8 cellular contexts compared by ENCODE assay signal in the genomic region with DNA sequence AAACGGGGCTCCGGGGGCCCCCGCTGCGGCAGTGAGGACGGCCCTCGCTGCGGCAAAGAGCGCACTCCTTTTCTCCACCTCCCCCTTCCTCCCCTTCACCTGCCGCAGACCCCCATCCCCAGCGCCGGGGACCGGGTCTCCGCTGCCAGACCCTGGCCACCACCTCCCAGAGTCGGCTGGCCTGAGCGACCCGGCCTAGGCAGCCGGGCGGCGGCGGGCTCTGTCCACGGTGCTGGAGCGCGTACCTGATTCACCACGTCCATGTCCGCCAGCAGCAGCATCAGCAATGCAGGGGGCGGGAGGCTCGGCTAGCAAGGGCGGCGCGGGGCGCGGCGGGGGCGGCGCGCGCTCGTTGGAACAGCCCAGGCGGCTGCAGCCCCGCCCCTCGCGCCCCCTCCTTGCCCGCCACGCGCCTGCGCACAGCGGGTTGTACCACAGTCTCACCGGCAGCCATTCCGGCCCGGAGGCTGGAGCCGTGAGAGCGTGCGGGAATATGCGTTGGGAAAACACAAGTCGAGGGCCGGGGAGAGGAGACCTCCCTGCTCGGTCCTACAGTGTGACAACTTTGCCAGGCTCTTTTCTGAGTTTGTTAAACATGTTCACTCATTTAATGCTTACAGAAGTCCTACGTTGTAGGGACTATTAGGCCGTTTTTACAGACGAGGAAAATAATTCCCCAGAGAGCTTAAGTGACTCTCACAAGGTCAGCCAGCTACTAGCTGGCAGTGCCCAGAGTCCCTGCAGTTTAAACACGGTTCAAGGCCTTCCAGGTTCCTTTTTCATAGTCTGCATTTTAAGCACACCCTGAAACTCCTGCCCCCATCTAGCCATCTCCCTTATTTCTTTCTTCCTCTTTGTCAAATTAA. TPM values are rescaled to one million over a fixed set of nuclear protein-coding genes. Genes with fewer than 3 reads are reported as not detected.
A peak's percentile ranks its signal among the peaks of the same experiment; 100 is the strongest.
DNase-seq lines count a peak whose midpoint lies in the region; ATAC-seq and TF ChIP-seq lines count a peak whose summit lies in the region.

Gene SYP (minus strand): TSS at position 288 of the 866 bp plus-strand sequence. CDS start 7 bp downstream, at position 281.

- no peaks in the 10 kb centered on the region for H3K9me3 Mint-ChIP-seq in immature natural killer cell

- no peak for TF ChIP-seq CTCF in VCaP (conservative IDR thresholded peaks at IDR 0.05)

- H3K27ac ChIP-seq in VCaP = peak within 1 kb of the TSS; percentile 56

- peak within 1 kb of the TSS; percentile 42 to 75 (median 64) for H3K4me3 Mint-ChIP-seq in immature natural killer cell

- peaks cover 0 to 8% (median 5%) of the 10 kb centered on the region in 3 donors for H3K27me3 Mint-ChIP-seq in immature natural killer cell (ENCODE audit: low read depth in 3 of 3)

- ATAC-seq in GM18517 (IDR thresholded peaks at IDR 0.05; ENCODE audit: unreplicated experiment) = peak; percentile 70
- peak; percentile 78 for ATAC-seq in HG03025 (IDR thresholded peaks at IDR 0.05; ENCODE audit: low FRiP score, unreplicated experiment)

- DNase-seq in A172 (ENCODE audit: low spot score) (peak; percentile 74), NCI-H2107 (lab: John Stamatoyannopoulos, UW) (peak; percentile 80), T47D (ENCODE audit: low read depth in 1 of 2, low spot score in 1 of 2) (peak; percentile 81 to 93), immature natural killer cell (peak; percentile 84 to 88 (median 87)), smooth muscle cell of the brain vasculature (ENCODE audit: low read depth, low spot score) (peak; percentile 41)

- peaks cover 6 to 7% of the 10 kb centered on the region in 2 donors for H3K4me1 Mint-ChIP-seq in immature natural killer cell

- in situ Hi-C loops in T47D (cut with HindIII; ENCODE audit: low pct_unique_long_range_greater_than_20kb, low sequenced_read_pairs) = no loop called here

- H3K27ac Mint-ChIP-seq in immature natural killer cell = peak within 1 kb of the TSS; percentile 34 to 66 (median 56)

- no peaks in the 10 kb centered on the region for H3K36me3 Mint-ChIP-seq in immature natural killer cell

RNA-seq across cellular contexts. Expression of gene SYP, which starts in this region (rescaled TPM):
- total RNA-seq in A172 (2014; rRNA removed; shearing (Covaris generic)) = 0.05 and 0.48 TPM in 2 replicates
- polyA plus RNA-seq in immature natural killer cell = under 1 TPM in 2 of 3 donors, not detected in 1; 0.29 to 0.43 TPM

Comparison
In these comparisons a context has a peak if more than half of its experiments do, and no peak if none do; other contexts are left out.
1. Peak in every context shown above with its lines: DNase-seq, ATAC-seq and H3K27ac ChIP-seq.
2. Peak in DNase-seq in A172; RNA of the gene not detected or under 1 TPM.
3. Peak in DNase-seq in immature natural killer cell; RNA of the gene not detected or under 1 TPM.